Comparison of ENCODE assay signal across 14 cellular contexts in the genomic region with DNA sequence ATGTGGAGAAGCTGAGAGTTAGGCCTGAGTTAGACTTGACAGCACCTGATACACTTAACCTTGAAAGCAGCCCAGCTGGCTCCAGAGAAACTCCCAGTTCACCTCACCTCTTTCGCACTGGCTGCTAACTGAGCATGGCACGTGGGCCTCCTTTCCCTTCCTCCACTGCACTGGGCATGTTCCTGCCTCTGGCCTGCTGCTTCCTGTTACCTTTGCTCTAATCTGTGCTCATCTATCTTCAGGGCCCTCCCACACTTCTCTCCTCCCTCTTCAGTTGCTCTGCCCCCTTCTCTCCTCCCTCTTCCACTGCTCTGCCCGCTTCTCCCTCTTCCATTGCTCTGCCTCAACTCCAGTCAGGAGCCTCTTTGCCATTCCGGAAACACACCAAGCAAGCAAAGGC. TPM values are rescaled to one million over a fixed set of nuclear protein-coding genes. Genes with fewer than 3 reads are reported as not detected.
A peak's percentile ranks its signal among the peaks of the same experiment; 100 is the strongest.
DNase-seq lines count a peak whose midpoint lies in the region; ATAC-seq, FAIRE-seq and TF ChIP-seq lines count a peak whose summit lies in the region.
"Had no signal": no experiment of that assay in that cellular context is flagged by ENCODE, and none has a peak within 500 bp of the region (broad histone marks: within the 10 kb centered on the region; RNA-seq: fewer than 3 reads in every experiment).

No MANE protein-coding gene starts in this region.

- no peak overlapping the region for H3K4me2 ChIP-seq in HCT116 (ENCODE audit: low read length)

- H3K79me2 ChIP-seq in HCT116 (ENCODE audit: insufficient read depth, low read length): peaks cover 20% of the 10 kb centered on the region; the same call in 1 of the 2 replicates

- H3K4me1 ChIP-seq in HCT116 (ENCODE audit: control insufficient read depth in 1 of 2, insufficient read depth in 2 of 2, low read length in 2 of 2) (peaks cover 3 to 12% of the 10 kb centered on the region in 2 experiments), adrenal gland (replicated peaks in 1 of 2) (peaks cover 9 to 20% of the 10 kb centered on the region in 2 donors), lung (ENCODE audit: control insufficient read depth in 2 of 2, insufficient read depth in 2 of 2, low read length in 2 of 2) (no peaks in the 10 kb centered on the region)

- CTCF ChIA-PET in HCT116 (lab: Charles Lee): no interaction called here

- no peaks in the 10 kb centered on the region for H3K9me2 ChIP-seq in HCT116 (ENCODE audit: insufficient read depth)

- BruUV-seq in HCT116 (replicated peaks; lab: Mats Ljungman, UMichigan): TSS peak; percentile 17

- ATAC-seq in HCT116 (peak; percentile 72), lung (ENCODE audit: insufficient read depth, low FRiP score) (peak; percentile 33)

- H3K9ac ChIP-seq in HCT116 (ENCODE audit: low read length): no peak overlapping the region

- RAD21 ChIA-PET in HCT116 (lab: Charles Lee; ENCODE audit: low non-redundant PET in 1 of 2, low total read pairs in 2 of 2, uncharacterized antibody in 2 of 2, unreplicated experiment in 2 of 2): no interaction called here

- peaks cover 36 to 50% of the 10 kb centered on the region in 2 experiments; a peak in 3 of 4 replicates for H3K36me3 ChIP-seq in HCT116 (ENCODE audit: control insufficient read depth in 1 of 2, insufficient read depth in 2 of 2, low read length in 2 of 2)
- H3K36me3 ChIP-seq in adrenal gland (replicated peaks in 1 of 2): peaks cover 0 to 59% of the 10 kb centered on the region in 2 donors
- H3K36me3 ChIP-seq in lung (ENCODE audit: control insufficient read depth in 2 of 2, insufficient read depth in 2 of 2, low read length in 2 of 2): peaks cover 5 to 59% of the 10 kb centered on the region in 2 donors

- intact Hi-C loops in HCT116 (cut with micrococcal nuclease) (no loop called here), adrenal gland (cut with DNase I) (no loop called here)

- H4K20me1 ChIP-seq in HCT116 (ENCODE audit: insufficient read depth): no peaks in the 10 kb centered on the region

- H3K27me3 ChIP-seq in HCT116 (ENCODE audit: insufficient read depth, low read length) (no peaks in the 10 kb centered on the region), adrenal gland (no peaks in the 10 kb centered on the region), lung (ENCODE audit: control insufficient read depth, insufficient read depth) (no peaks in the 10 kb centered on the region)
- H3K27me3 ChIP-seq: dorsolateral prefrontal cortex had no signal

- no peak for TF ChIP-seq RAD21 in HCT116 (IDR thresholded peaks at IDR 0.05; ENCODE audit: low read depth)

- H3K27ac ChIP-seq in HCT116 (ENCODE audit: low read depth, low read length): peak overlapping the region; percentile 39
- H3K27ac ChIP-seq in adrenal gland: peak overlapping the region in 4 of 5 donors; percentile 28 to 65 (median 48)
- no peak overlapping the region for H3K27ac ChIP-seq in lung (ENCODE audit: low read depth in 1 of 2, low read length in 1 of 2)

- no peak for TF ChIP-seq POLR2A in HCT116 (IDR thresholded peaks at IDR 0.05; ENCODE audit: borderline replicate concordance, extremely low read depth, insufficient read depth, insufficient read length)
- no peak for TF ChIP-seq POLR2A in adrenal gland (IDR thresholded peaks at IDR 0.05)
- no peak for TF ChIP-seq POLR2A in GM12891 (IDR thresholded peaks at IDR 0.05; ENCODE audit: low read depth, low read length)

- TF ChIP-seq CTCF in HCT116 (IDR thresholded peaks at IDR 0.05 in 2 of 3, conservative IDR thresholded peaks at IDR 0.05 in 1 of 3; ENCODE audit: borderline replicate concordance in 1 of 3, insufficient read depth in 1 of 3, low read depth in 2 of 3, low read length in 2 of 3) (no peak), adrenal gland (IDR thresholded peaks at IDR 0.05) (no peak), lung (IDR thresholded peaks at IDR 0.05; ENCODE audit: control extremely low read depth, extremely low read depth) (no peak)

- no peak overlapping the region for H3K4me3 ChIP-seq in HCT116 (replicated peaks in 1 of 2; ENCODE audit: low read depth in 1 of 2, low read length in 2 of 2)
- no peak overlapping the region for H3K4me3 ChIP-seq in adrenal gland
- no peak overlapping the region for H3K4me3 ChIP-seq in lung
- H3K4me3 ChIP-seq: dorsolateral prefrontal cortex had no signal

- DNase-seq in A172 (ENCODE audit: low spot score) (peak; percentile 59), HCT116 (ENCODE audit: low read depth, low spot score) (no peak), adrenal gland (peak in 6 of 7 donors; percentile 70 to 87 (median 82)), lung (ENCODE audit: low spot score) (no peak), GM12891 (ENCODE audit: insufficient read length, low spot score) (no peak), RCC 7860 (ENCODE audit: low spot score) (no peak), HuH-7.5 (ENCODE audit: low spot score) (no peak), NCI-H187 treated with DMSO at 0.1 percent for 48 hours (lab: John Stamatoyannopoulos, UW) (no peak)
- DNase-seq: activated effector memory CD4-positive, alpha-beta T cell treated with anti-CD3 and anti-CD28 coated beads, Interleukin-2, amount 50 U/mL, for 16 hours; dorsolateral prefrontal cortex; hippocampal formation; KBM-7; NCI-H526 treated with DMSO at 0.1 percent for 48 hours had no signal

- FAIRE-seq in GM12891 (lab: Jason Lieb, UNC): no peak
- no peak for FAIRE-seq in RCC 7860 (lab: Jason Lieb, UNC)
- FAIRE-seq: GM12892 had no signal

- H2AFZ ChIP-seq in HCT116 (ENCODE audit: low read depth, low read length, poor library complexity, severe bottlenecking): no peak overlapping the region

- H3K9me3 ChIP-seq in HCT116 (ENCODE audit: control insufficient read depth in 1 of 2, insufficient read depth in 1 of 2, low read depth in 1 of 2, low read length in 2 of 2) (no peaks in the 10 kb centered on the region), adrenal gland (replicated peaks in 1 of 3) (no peaks in the 10 kb centered on the region), lung (ENCODE audit: control insufficient read depth in 2 of 2, insufficient read depth in 1 of 2, low read length in 1 of 2) (no peaks in the 10 kb centered on the region)

- POLR2A ChIA-PET in HCT116 (lab: Charles Lee): no interaction called here

- 35 to 48% (median 41%) methylated on average over 4 of the region's 4 CpGs for WGBS in adrenal gland, 4 donors
- 73 to 75% methylated on average over 4 of the region's 4 CpGs for WGBS in lung, 2 donors

TF ChIP-seq in HCT116, 20 proteins besides CTCF, POLR2A, EP300 and RAD21:
- TF ChIP-seq FOSL1 (IDR thresholded peaks at IDR 0.05; ENCODE audit: low read depth): no peak
- TF ChIP-seq SP1 (IDR thresholded peaks at IDR 0.05; ENCODE audit: low read depth): no peak
- TF ChIP-seq SIN3A (IDR thresholded peaks at IDR 0.05; ENCODE audit: low read depth): no peak
- no peak for TF ChIP-seq ELF1 (IDR thresholded peaks at IDR 0.05; ENCODE audit: borderline replicate concordance, low read depth)
- no peak for TF ChIP-seq EGR1 (IDR thresholded peaks at IDR 0.05; ENCODE audit: low read depth)
- TF ChIP-seq EZH2 (IDR thresholded peaks at IDR 0.05): no peak

TF ChIP-seq in GM12891, 5 proteins besides CTCF, POLR2A, EP300 and RAD21:
- TF ChIP-seq TAF1 (IDR thresholded peaks at IDR 0.05; ENCODE audit: low read depth, low read length): no peak
- no peak for TF ChIP-seq SPI1 (IDR thresholded peaks at IDR 0.05; ENCODE audit: low read depth, low read length)
- TF ChIP-seq PAX5 (IDR thresholded peaks at IDR 0.05; ENCODE audit: insufficient read depth, low read length, severe bottlenecking): no peak
- TF ChIP-seq POU2F2 (IDR thresholded peaks at IDR 0.05; ENCODE audit: low read depth, low read length): no peak
- no peak for TF ChIP-seq POLR2AphosphoS5 (IDR thresholded peaks at IDR 0.05; ENCODE audit: low read depth, low read length)
TF ChIP-seq in GM12891: peak in this region for 0.

RNA-seq across cellular contexts. Expression of a gene that starts 13.7 kb away (rescaled TPM):
- 58.9 and 59.1 TPM in 2 replicates for total RNA-seq in A172 (2014; rRNA removed; shearing (Covaris generic))
- 114 TPM for total RNA-seq in HCT116 (2021; ENCODE audit: unreplicated experiment)
- polyA plus RNA-seq in HCT116 (2012): 69.3 and 94.4 TPM in 2 replicates
- total RNA-seq in adrenal gland: 100 to 1,000 TPM in 2 of 8 donors, 10 to 100 TPM in 6; 57.4 to 123 (median 79.4) TPM
- polyA plus RNA-seq in adrenal gland: 100 to 1,000 TPM in 1 of 3 donors, 10 to 100 TPM in 2; 78.7 to 242 (median 80.0) TPM
- total RNA-seq in lung: 100 to 1,000 TPM in 1 of 2 donors, 10 to 100 TPM in 1; 65.1 to 103 TPM
- 10 to 100 TPM; 56.4 to 73.3 TPM for polyA plus RNA-seq in lung
- polyA plus RNA-seq in GM12891 (2012; ENCODE audit: low read depth, missing spikeins): 104 TPM

RNA-seq across cellular contexts. Expression of a gene that starts 26.9 kb away (rescaled TPM):
- 46.3 and 48.7 TPM in 2 replicates for total RNA-seq in A172 (2014; rRNA removed; shearing (Covaris generic))
- total RNA-seq in HCT116 (2021; ENCODE audit: unreplicated experiment) (31.9 TPM), adrenal gland (10 to 100 TPM; 18.7 to 39.1 (median 28.5) TPM), lung (10 to 100 TPM; 21.9 to 34.8 TPM)
- 43.0 and 49.4 TPM in 2 replicates for polyA plus RNA-seq in HCT116 (2012)
- polyA plus RNA-seq in adrenal gland (10 to 100 TPM; 29.4 to 32.6 (median 30.2) TPM), lung (10 to 100 TPM; 34.0 to 43.4 TPM)
- 10.1 TPM for polyA plus RNA-seq in GM12891 (2012; ENCODE audit: low read depth, missing spikeins)

Comparison
In these comparisons a context has a peak if more than half of its experiments do, and no peak if none do; other contexts are left out.
1. DNase-seq: peak in A172 (single experiment) and adrenal gland (6 of 7); none in HCT116 (single experiment), lung (single experiment), GM12891 (single experiment), RCC 7860 (single experiment), HuH-7.5 (single experiment) and NCI-H187 treated with DMSO at 0.1 percent for 48 hours (single experiment).
2. H3K27ac ChIP-seq: peak in HCT116 (single experiment) and adrenal gland (4 of 5); none in lung (0 of 2).